ENCODE assay signal across 8 cellular contexts in the genomic region with DNA sequence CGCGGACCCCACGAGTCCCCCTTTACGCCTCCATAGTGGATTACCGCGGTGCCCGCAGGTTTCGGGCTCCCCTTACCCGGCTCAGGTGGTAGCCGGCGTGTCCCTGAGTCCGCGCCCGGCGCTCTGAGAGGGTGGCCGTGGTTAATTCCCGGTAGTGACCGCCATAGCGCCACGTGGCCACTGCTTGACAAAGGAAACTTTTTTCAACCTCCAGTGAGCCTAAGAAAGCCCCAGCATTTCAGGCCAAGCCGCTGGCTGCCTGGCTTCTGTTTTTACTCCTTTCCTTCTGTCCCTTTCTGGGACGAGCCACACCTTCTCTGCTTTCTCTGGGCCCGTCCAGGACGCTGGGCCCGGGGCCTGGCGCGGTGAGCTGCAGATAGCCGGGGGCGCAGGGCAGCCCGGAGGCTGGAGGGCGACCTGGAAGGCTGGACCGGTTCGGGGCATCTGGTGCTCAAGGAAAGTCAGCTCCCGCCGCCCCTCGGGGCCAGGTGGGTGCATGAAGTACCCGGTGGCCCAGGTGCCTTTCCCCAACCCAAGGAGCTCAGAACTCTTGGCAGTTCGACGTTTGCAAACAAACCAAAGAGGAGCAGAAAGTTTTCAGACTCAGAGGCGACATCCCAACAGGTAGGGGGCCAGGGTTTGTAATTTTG. TPM values are rescaled to one million over a fixed set of nuclear protein-coding genes. Genes with fewer than 3 reads are reported as not detected.
DNase-seq lines count a peak whose midpoint lies in the region; ATAC-seq and TF ChIP-seq lines count a peak whose summit lies in the region.

No MANE protein-coding gene starts in this region.

- H3K36me3 Mint-ChIP-seq in HFFc6 (ENCODE audit: low read depth) = peaks cover 27% of the 10 kb centered on the region
- no peaks in the 10 kb centered on the region for H3K36me3 Mint-ChIP-seq in activated CD8-positive, alpha-beta T cell treated with anti-CD3 and anti-CD28 coated beads, Interleukin-2, amount 10 ng/mL, durations not matched to agents 7 days and 5 days (ENCODE audit: low read depth)
- peaks cover 23% of the 10 kb centered on the region for H3K36me3 Mint-ChIP-seq in osteocyte (ENCODE audit: unreplicated experiment)

- H3K27me3 Mint-ChIP-seq in HFFc6 (ENCODE audit: insufficient read depth) (peaks cover 2% of the 10 kb centered on the region; the same call in 1 of the 2 replicates), osteocyte (ENCODE audit: unreplicated experiment) (no peaks in the 10 kb centered on the region)
- H3K27me3 Mint-ChIP-seq in activated CD8-positive, alpha-beta T cell treated with anti-CD3 and anti-CD28 coated beads, Interleukin-2, amount 10 ng/mL, durations not matched to agents 7 days and 5 days (ENCODE audit: low read depth) = peaks cover 41% of the 10 kb centered on the region

- ATAC-seq in activated CD8-positive, alpha-beta T cell treated with anti-CD3 and anti-CD28 coated beads, Interleukin-2, amount 10 ng/mL, durations not matched to agents 7 days and 5 days = peak; percentile 69
- ATAC-seq in Right ventricle myocardium inferior = peak; percentile 62

- H3K27ac Mint-ChIP-seq in HFFc6 = peak overlapping the region; percentile 93
- H3K27ac Mint-ChIP-seq in activated CD8-positive, alpha-beta T cell treated with anti-CD3 and anti-CD28 coated beads, Interleukin-2, amount 10 ng/mL, durations not matched to agents 7 days and 5 days = no peak overlapping the region
- H3K27ac Mint-ChIP-seq in osteocyte (ENCODE audit: unreplicated experiment) = peak overlapping the region; percentile 94

- POLR2A ChIA-PET in activated CD8-positive, alpha-beta T cell treated with anti-CD3 and anti-CD28 coated beads, Interleukin-2, amount 10 ng/mL, durations not matched to agents 7 days and 5 days (lab: Charles Lee) = no interaction called here

- intact Hi-C loops in Right ventricle myocardium inferior (cut with DNase I) = loop anchor here (1.0 to 5.0 kb wide), 4 partner anchors 20 to 62 kb away; no protein-coding TSS in a partner anchor

- H3K4me3 Mint-ChIP-seq in HFFc6 (peak overlapping the region; percentile 87), osteocyte (ENCODE audit: unreplicated experiment) (peak overlapping the region; percentile 79)
- peak overlapping the region; percentile 76 for H3K4me3 Mint-ChIP-seq in activated CD8-positive, alpha-beta T cell treated with anti-CD3 and anti-CD28 coated beads, Interleukin-2, amount 10 ng/mL, durations not matched to agents 7 days and 5 days

- TF ChIP-seq CTCF in HFFc6 (IDR thresholded peaks at IDR 0.05) = no peak
- TF ChIP-seq CTCF in osteocyte (IDR thresholded peaks at IDR 0.05) = no peak

- CTCF ChIA-PET in activated CD8-positive, alpha-beta T cell treated with anti-CD3 and anti-CD28 coated beads, Interleukin-2, amount 10 ng/mL, durations not matched to agents 7 days and 5 days (lab: Charles Lee) = no interaction called here

- DNase-seq in activated CD8-positive, alpha-beta memory T cell treated with anti-CD3 and anti-CD28 coated beads for 48 hours (ENCODE audit: low read depth in 2 of 3, low spot score in 2 of 3) = peak in 2 of 3 experiments; percentile 2 to 17
- no peak for DNase-seq in activated CD8-positive, alpha-beta memory T cell treated with anti-CD3 and anti-CD28 coated beads, Interleukin-2, amount 50 U/mL, for 4 hours
- DNase-seq in HFFc6 = peak; percentile 23
- DNase-seq in NCI-H1105 (lab: John Stamatoyannopoulos, UW) = peak; percentile 30
- DNase-seq in activated CD8-positive, alpha-beta T cell treated with anti-CD3 and anti-CD28 coated beads, Interleukin-2, amount 10 ng/mL, durations not matched to agents 7 days and 5 days = no peak
- DNase-seq in Right ventricle myocardium inferior (ENCODE audit: missing footprints) = peak; percentile 79
- DNase-seq in osteocyte (ENCODE audit: extremely low spot score, unreplicated experiment) = peak; percentile 88
- DNase-seq in NK-92 (lab: John Stamatoyannopoulos, UW; ENCODE audit: unreplicated experiment) = no peak

- H3K4me1 Mint-ChIP-seq in HFFc6 (ENCODE audit: low read depth) (peaks cover 45% of the 10 kb centered on the region), osteocyte (ENCODE audit: unreplicated experiment) (peaks cover 53% of the 10 kb centered on the region)
- peaks cover 16% of the 10 kb centered on the region for H3K4me1 Mint-ChIP-seq in activated CD8-positive, alpha-beta T cell treated with anti-CD3 and anti-CD28 coated beads, Interleukin-2, amount 10 ng/mL, durations not matched to agents 7 days and 5 days (ENCODE audit: low read depth)

- H3K9me3 Mint-ChIP-seq in HFFc6 (no peaks in the 10 kb centered on the region), osteocyte (ENCODE audit: unreplicated experiment) (no peaks in the 10 kb centered on the region)
- no peaks in the 10 kb centered on the region for H3K9me3 Mint-ChIP-seq in activated CD8-positive, alpha-beta T cell treated with anti-CD3 and anti-CD28 coated beads, Interleukin-2, amount 10 ng/mL, durations not matched to agents 7 days and 5 days (ENCODE audit: insufficient read depth)

RNA-seq across cellular contexts. Expression of a gene that starts 0.5 kb away (rescaled TPM):
- 100 to 1,000 TPM in 1 of 6 experiments, 10 to 100 TPM in 5; 72.4 to 118 (median 88.4) TPM for total RNA-seq in HFFc6 (2021; fragmentation: NEBNext Ultra II Directional; extraction: Animal tissue kit (Norgen Biotek cat#: 25700))
- 1 to 10 TPM; 2.5 to 2.6 TPM for total RNA-seq in activated CD8-positive, alpha-beta T cell treated with anti-CD3 and anti-CD28 coated beads, Interleukin-2, amount 10 ng/mL, durations not matched to agents 7 days and 5 days
- 46.0 TPM for total RNA-seq in Right ventricle myocardium inferior
- total RNA-seq in osteocyte = 274 and 281 TPM in 2 replicates

Comparison
In these comparisons a context has a peak if more than half of its experiments do, and no peak if none do; other contexts are left out.
1. DNase-seq: peak in activated CD8-positive, alpha-beta memory T cell treated with anti-CD3 and anti-CD28 coated beads for 48 hours (2 of 3), HFFc6 (single experiment), NCI-H1105 (single experiment), Right ventricle myocardium inferior (single experiment) and osteocyte (single experiment); none in activated CD8-positive, alpha-beta memory T cell treated with anti-CD3 and anti-CD28 coated beads, Interleukin-2, amount 50 U/mL, for 4 hours (single experiment), activated CD8-positive, alpha-beta T cell treated with anti-CD3 and anti-CD28 coated beads, Interleukin-2, amount 10 ng/mL, durations not matched to agents 7 days and 5 days (single experiment) and NK-92 (single experiment).
2. RNA of a gene that starts 0.5 kb away (total RNA-seq): 274 to 281 TPM in osteocyte, 72.4 to 118 TPM in HFFc6 and 46.0 TPM in Right ventricle myocardium inferior (single experiment); 2.5 to 2.6 TPM in activated CD8-positive, alpha-beta T cell treated with anti-CD3 and anti-CD28 coated beads, Interleukin-2, amount 10 ng/mL, durations not matched to agents 7 days and 5 days; every median in the first group is over 10 times any median in the second.
3. Peak in every context shown above with its lines, with median percentiles within 50 percentile points of each other: H3K4me3 Mint-ChIP-seq.